Comparison of ENCODE assay signal across 10 cellular contexts in the genomic region with DNA sequence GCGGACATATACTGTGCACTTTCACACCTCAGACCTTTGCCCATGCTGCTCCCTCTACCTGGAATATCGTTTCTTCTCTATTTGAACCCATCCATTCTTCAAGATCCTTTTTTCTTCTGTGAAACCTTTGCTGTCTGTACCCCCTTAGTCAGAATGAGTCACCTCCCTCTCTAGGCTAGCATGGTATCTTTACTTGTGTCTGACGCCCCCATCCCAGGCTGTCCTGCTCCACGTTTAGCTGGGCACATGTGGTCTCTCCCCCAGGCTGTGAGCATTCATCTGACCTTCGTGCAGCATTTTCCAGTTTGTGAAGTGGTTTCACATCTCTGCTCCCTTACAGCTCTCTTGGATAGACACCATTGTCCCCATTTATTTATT. TPM values are rescaled to one million over a fixed set of nuclear protein-coding genes. Genes with fewer than 3 reads are reported as not detected.
DNase-seq lines count a peak whose midpoint lies in the region; ATAC-seq and TF ChIP-seq lines count a peak whose summit lies in the region.
"Had no signal": no experiment of that assay in that cellular context is flagged by ENCODE, and none has a peak within 500 bp of the region (broad histone marks: within the 10 kb centered on the region; RNA-seq: fewer than 3 reads in every experiment).

No MANE protein-coding gene starts in this region.

- H3K79me1 ChIP-seq in H9 (ENCODE audit: insufficient read depth, low read depth, low read length, poor library complexity, severe bottlenecking): no peaks in the 10 kb centered on the region

- H3T11ph ChIP-seq in H9 (ENCODE audit: low read length): no peak overlapping the region

- H3K18ac ChIP-seq in H9 (ENCODE audit: insufficient read length, low read depth, low read length): no peak overlapping the region

- no peaks in the 10 kb centered on the region for H3K36me3 Mint-ChIP-seq in H9 (ENCODE audit: insufficient read depth in 1 of 3, low read depth in 3 of 3)

- no peak overlapping the region for H3K14ac ChIP-seq in H9 (ENCODE audit: insufficient read depth, low read length)

- peak overlapping the region; percentile 35 to 69 for H3K4me3 Mint-ChIP-seq in H9

- H2BK20ac ChIP-seq in H9 (ENCODE audit: low read depth, low read length, poor library complexity, severe bottlenecking): no peak overlapping the region

- no peak overlapping the region for H2BK120ac ChIP-seq in H9 (ENCODE audit: low read depth, low read length, poor library complexity, severe bottlenecking)

- peaks cover 23 to 29% of the 10 kb centered on the region in 2 experiments for H3K4me1 Mint-ChIP-seq in H9

- no peak overlapping the region for H3K23ac ChIP-seq in H9 (ENCODE audit: insufficient read length, low read depth, low read length)

- H3K4me3 ChIP-seq in right cardiac atrium (ENCODE audit: low read length) (no peak overlapping the region), skeletal muscle satellite cell (ENCODE audit: low read length) (peak overlapping the region; percentile 44)
- H3K4me3 ChIP-seq: HAP-1 had no signal

- TF ChIP-seq CTCF in H9 (conservative IDR thresholded peaks at IDR 0.05) (no peak), VCaP (conservative IDR thresholded peaks at IDR 0.05) (no peak)

- H3K9ac ChIP-seq in H9 (ENCODE audit: extremely low read depth, insufficient read length, low read length) (no peak overlapping the region), skeletal muscle satellite cell (ENCODE audit: low read depth, low read length) (no peak overlapping the region)

- H2BK5ac ChIP-seq in H9 (ENCODE audit: insufficient read length, low read length): no peak overlapping the region

- no peaks in the 10 kb centered on the region for H3K23me2 ChIP-seq in H9 (ENCODE audit: insufficient read length, low read depth, low read length, poor library complexity, severe bottlenecking)

- H4K8ac ChIP-seq in H9 (replicated peaks; ENCODE audit: insufficient read length, low read depth, low read length): no peak overlapping the region

- H3K9me3 ChIP-seq in H9 (ENCODE audit: control insufficient read depth, low read depth, low read length) (no peaks in the 10 kb centered on the region), right cardiac atrium (ENCODE audit: control insufficient read depth, low read length) (no peaks in the 10 kb centered on the region), skeletal muscle satellite cell (replicated peaks; ENCODE audit: low read length) (no peaks in the 10 kb centered on the region)
- H3K9me3 ChIP-seq: HAP-1 had no signal

- peaks cover 47% of the 10 kb centered on the region for H3K27me3 Mint-ChIP-seq in H9 (ENCODE audit: low read depth)

- WGBS in H9 (ENCODE audit: extremely low coverage, insufficient read length, low lambda C conversion rate): no CpG with 5 or more reads among the region's 5 CpGs
- WGBS in right cardiac atrium: 24% methylated on average over 5 of the region's 5 CpGs

- no peak overlapping the region for H2BK12ac ChIP-seq in H9 (ENCODE audit: insufficient read length, low read depth, low read length)

- no peak overlapping the region for H2AFZ ChIP-seq in H9 (ENCODE audit: low read length)

- no peaks in the 10 kb centered on the region; a peak in 1 of 5 replicates for H3K9me3 Mint-ChIP-seq in H9

- H3K79me2 ChIP-seq in H9 (ENCODE audit: insufficient read depth, low read length): no peaks in the 10 kb centered on the region

- H3K27me3 ChIP-seq in H9 (ENCODE audit: insufficient read depth, low read length) (no peaks in the 10 kb centered on the region), right cardiac atrium (ENCODE audit: control insufficient read depth, insufficient read depth) (no peaks in the 10 kb centered on the region), skeletal muscle satellite cell (ENCODE audit: control insufficient read depth, insufficient read depth, low read length) (peaks cover 27% of the 10 kb centered on the region)

- peak overlapping the region in 1 of 3 experiments; percentile 68; a peak in 3 of 7 replicates for H3K27ac Mint-ChIP-seq in H9

- no peaks in the 10 kb centered on the region for H4K20me1 ChIP-seq in H9 (ENCODE audit: control insufficient read depth, insufficient read depth, insufficient read length)

- peak overlapping the region; percentile 56 for H3K4me2 ChIP-seq in H9 (ENCODE audit: insufficient read depth, insufficient read length, low read length)
- H3K4me2 ChIP-seq in skeletal muscle satellite cell (ENCODE audit: low read length): peak overlapping the region; percentile 71

- ATAC-seq in right cardiac atrium (peak in 1 of 2 donors; percentile 23), HG03442 (IDR thresholded peaks at IDR 0.05; ENCODE audit: unreplicated experiment) (no peak), HG03095 (IDR thresholded peaks at IDR 0.05; ENCODE audit: unreplicated experiment) (no peak)

- H4K5ac ChIP-seq in H9 (ENCODE audit: insufficient read length, low read depth, low read length): no peak overlapping the region

- H3K27ac ChIP-seq in H9 (ENCODE audit: insufficient read length, low read depth, low read length) (no peak overlapping the region), VCaP (peak overlapping the region; percentile 74), right cardiac atrium (ENCODE audit: low read length) (peak overlapping the region; percentile 88)

- H3K36me3 ChIP-seq in skeletal muscle satellite cell (ENCODE audit: insufficient read depth, low read length): no peaks in the 10 kb centered on the region
- H3K36me3 ChIP-seq: HAP-1 had no signal

- intact Hi-C loops in right cardiac atrium (cut with DNase I): loop anchor here in 1 of 4 donors (10.0 kb wide), 1 partner anchor 153 kb away; no protein-coding TSS in a partner anchor

- no peak overlapping the region for H3K4ac ChIP-seq in H9 (ENCODE audit: low read depth, low read length)

- no peak for DNase-seq in H9
- DNase-seq in right cardiac atrium: no peak
- DNase-seq in NCI-H526 (lab: John Stamatoyannopoulos, UW): no peak
- no peak for DNase-seq in activated CD4-positive, alpha-beta T cell treated with anti-CD3 and anti-CD28 coated beads for 48 hours
- DNase-seq: T-helper 9 cell had no signal

- H3K4me1 ChIP-seq in H9 (ENCODE audit: insufficient read depth, low read length): no peaks in the 10 kb centered on the region; the same call in 1 of the 2 replicates
- H3K4me1 ChIP-seq in right cardiac atrium (ENCODE audit: control insufficient read depth, insufficient read depth, low read length): peaks cover 9% of the 10 kb centered on the region
- peaks cover 6% of the 10 kb centered on the region for H3K4me1 ChIP-seq in skeletal muscle satellite cell (ENCODE audit: control insufficient read depth, insufficient read depth, low read length)

- no peak overlapping the region for H2AK5ac ChIP-seq in H9 (ENCODE audit: insufficient read length, low read length)

- H2BK15ac ChIP-seq in H9 (ENCODE audit: low read depth, low read length): no peak overlapping the region

- no peak overlapping the region for H3K56ac ChIP-seq in H9 (ENCODE audit: insufficient read length, low read depth, low read length)

- no peak overlapping the region for H4K91ac ChIP-seq in H9 (ENCODE audit: insufficient read length, low read depth, low read length)

RNA-seq across cellular contexts. Expression of gene TLE3, which starts 14.3 kb away (rescaled TPM):
- 91.3 and 98.2 TPM in 2 replicates for total RNA-seq in H9 (2021)
- total RNA-seq in right cardiac atrium: 10 to 100 TPM; 20.6 to 35.4 (median 27.4) TPM
- polyA plus RNA-seq in right cardiac atrium: 10.7 TPM
- total RNA-seq in skeletal muscle satellite cell (2012; rRNA removed): 22.8 and 29.9 TPM in 2 replicates
